13 cellular contexts compared by ENCODE assay signal in the genomic region with DNA sequence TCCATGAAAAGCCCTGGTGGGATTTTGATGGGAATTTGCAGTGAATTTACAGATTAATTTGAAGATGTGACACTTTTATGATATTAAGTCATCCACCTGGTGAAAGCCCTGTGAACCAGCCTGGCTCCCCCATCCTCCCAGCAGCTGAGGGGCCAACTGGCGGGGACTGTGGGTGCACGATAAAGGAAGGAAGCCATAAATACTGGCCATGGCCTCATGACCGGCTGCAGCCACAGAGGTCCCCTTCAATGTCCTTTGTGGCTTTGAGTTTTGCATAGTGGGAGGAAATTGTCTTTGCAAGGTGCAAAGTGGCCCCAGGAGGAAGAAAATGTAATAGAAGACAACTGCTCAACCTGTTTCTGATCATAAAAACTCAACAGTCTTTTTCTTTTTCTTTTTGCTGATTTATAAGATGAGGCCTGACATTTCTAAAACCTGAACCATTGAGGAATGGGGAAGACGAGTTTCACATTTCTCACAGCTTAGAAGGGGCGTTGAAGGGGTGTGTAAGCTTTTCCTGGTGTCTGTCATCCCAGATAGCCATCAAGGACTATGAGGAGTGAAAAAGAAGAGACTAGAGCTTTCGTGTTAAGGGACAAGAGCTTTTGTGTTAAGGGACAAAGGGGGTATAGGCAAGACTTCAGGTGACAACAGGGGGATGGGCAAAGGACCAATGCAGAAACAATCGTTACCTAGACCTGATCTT. TPM values are rescaled to one million over a fixed set of nuclear protein-coding genes. Genes with fewer than 3 reads are reported as not detected.
DNase-seq lines count a peak whose midpoint lies in the region; ATAC-seq and TF ChIP-seq lines count a peak whose summit lies in the region.
"Had no signal": no experiment of that assay in that cellular context is flagged by ENCODE, and none has a peak within 500 bp of the region (broad histone marks: within the 10 kb centered on the region; RNA-seq: fewer than 3 reads in every experiment).

No MANE protein-coding gene starts in this region.

- WGBS in H9 (ENCODE audit: extremely low coverage, insufficient read length, low lambda C conversion rate), result no CpG with 5 or more reads among the region's 7 CpGs
- WGBS in sigmoid colon, 2 donors, result 41 to 75% methylated on average over 7 of the region's 7 CpGs

- H3F3A ChIP-seq in DOHH2 (ENCODE audit: control insufficient read depth, insufficient read depth) (peaks cover 9% of the 10 kb centered on the region), SU-DHL-6 (ENCODE audit: insufficient read depth) (peaks cover 13% of the 10 kb centered on the region; the same call in 1 of the 2 replicates)

- H3K27me3 Mint-ChIP-seq in H9 (ENCODE audit: low read depth), result peaks cover 11% of the 10 kb centered on the region
- peaks cover 15% of the 10 kb centered on the region for H3K27me3 Mint-ChIP-seq in activated CD4-positive, alpha-beta T cell treated with anti-CD3 and anti-CD28 coated beads for 36 hours

- peaks cover 30% of the 10 kb centered on the region for H3K4me1 ChIP-seq in DOHH2 (ENCODE audit: control insufficient read depth, low read length)
- no peaks in the 10 kb centered on the region for H3K4me1 ChIP-seq in H9 (ENCODE audit: insufficient read depth, low read length)
- no peaks in the 10 kb centered on the region for H3K4me1 ChIP-seq in sigmoid colon
- H3K4me1 ChIP-seq: parathyroid adenoma had no signal

- H3K9me2 ChIP-seq in DOHH2 (replicated peaks; ENCODE audit: control insufficient read depth, low read length), result no peaks in the 10 kb centered on the region
- H3K9me2 ChIP-seq in SU-DHL-6 (replicated peaks; ENCODE audit: insufficient read depth, low read length), result no peaks in the 10 kb centered on the region

- no peak for TF ChIP-seq EP300 in sigmoid colon (IDR thresholded peaks at IDR 0.05)

- no peak overlapping the region for H2BK15ac ChIP-seq in H9 (ENCODE audit: low read depth, low read length)

- no peak for TF ChIP-seq CTCF in DOHH2 (IDR thresholded peaks at IDR 0.05; ENCODE audit: low read depth, low read length, poor library complexity, severe bottlenecking)
- no peak for TF ChIP-seq CTCF in SU-DHL-6 (IDR thresholded peaks at IDR 0.05; ENCODE audit: insufficient read depth, low read length, poor library complexity, severe bottlenecking)
- TF ChIP-seq CTCF in H9 (conservative IDR thresholded peaks at IDR 0.05), result no peak
- no peak for TF ChIP-seq CTCF in sigmoid colon (IDR thresholded peaks at IDR 0.05)

- H2BK12ac ChIP-seq in H9 (ENCODE audit: insufficient read length, low read depth, low read length), result no peak overlapping the region

- no peaks in the 10 kb centered on the region for H3K23me2 ChIP-seq in H9 (ENCODE audit: insufficient read length, low read depth, low read length, poor library complexity, severe bottlenecking)

- peaks cover 25 to 30% of the 10 kb centered on the region in 2 experiments for H3K9me3 Mint-ChIP-seq in H9
- H3K9me3 Mint-ChIP-seq in activated CD4-positive, alpha-beta T cell treated with anti-CD3 and anti-CD28 coated beads for 36 hours (ENCODE audit: low read depth), result no peaks in the 10 kb centered on the region

- H2BK120ac ChIP-seq in H9 (ENCODE audit: low read depth, low read length, poor library complexity, severe bottlenecking), result no peak overlapping the region

- POLR2A ChIA-PET in activated CD4-positive, alpha-beta T cell treated with anti-CD3 and anti-CD28 coated beads for 36 hours (lab: Charles Lee), result no interaction called here

- no peaks in the 10 kb centered on the region for H3K9me3 ChIP-seq in DOHH2 (ENCODE audit: control insufficient read depth, insufficient read depth, low read length)
- H3K9me3 ChIP-seq in SU-DHL-6 (ENCODE audit: insufficient read depth, low read length), result 0 out of 2 replicates have a peak, but pooled peaks cover 4% of the 10 kb centered on the region
- no peaks in the 10 kb centered on the region for H3K9me3 ChIP-seq in H9 (ENCODE audit: control insufficient read depth, low read depth, low read length)
- H3K9me3 ChIP-seq in sigmoid colon, result no peaks in the 10 kb centered on the region

- TF ChIP-seq POLR2A in sigmoid colon (IDR thresholded peaks at IDR 0.05), result no peak

- H3K4me3 ChIP-seq in DOHH2 (ENCODE audit: low read length) (peak overlapping the region; percentile 67), SU-DHL-6 (ENCODE audit: insufficient read depth, low read length, poor library complexity, severe bottlenecking) (peak overlapping the region; percentile 42), sigmoid colon (no peak overlapping the region)
- H3K4me3 ChIP-seq: coronary artery had no signal

- H4K20me1 ChIP-seq in DOHH2 (ENCODE audit: control insufficient read depth, insufficient read depth, low read depth, low read length) (no peaks in the 10 kb centered on the region), SU-DHL-6 (ENCODE audit: low read depth, low read length) (no peaks in the 10 kb centered on the region), H9 (ENCODE audit: control insufficient read depth, insufficient read depth, insufficient read length) (no peaks in the 10 kb centered on the region)

- peak overlapping the region; percentile 48 for H3K9ac ChIP-seq in SU-DHL-6 (ENCODE audit: low read length)
- H3K9ac ChIP-seq in H9 (ENCODE audit: extremely low read depth, insufficient read length, low read length), result no peak overlapping the region
- H3K9ac ChIP-seq: parathyroid adenoma had no signal

- intact Hi-C loops in activated CD4-positive, alpha-beta T cell treated with anti-CD3 and anti-CD28 coated beads for 36 hours (cut with DNase I, micrococcal nuclease), result no loop called here
- intact Hi-C loops in sigmoid colon (cut with DNase I), result no loop called here

- ATAC-seq in GM19025 (IDR thresholded peaks at IDR 0.05; ENCODE audit: low read depth, unreplicated experiment) (peak; percentile 63), HG03196 (IDR thresholded peaks at IDR 0.05; ENCODE audit: unreplicated experiment) (peak; percentile 77)
- ATAC-seq in activated CD4-positive, alpha-beta T cell treated with anti-CD3 and anti-CD28 coated beads for 36 hours, result no peak
- ATAC-seq: activated CD4-positive, CD25-positive, alpha-beta regulatory T cell treated with anti-CD3 and anti-CD28 coated beads, Interleukin-2, amount 50 U/mL, for 24 hours had no signal

- no peak overlapping the region for H4K5ac ChIP-seq in H9 (ENCODE audit: insufficient read length, low read depth, low read length)

- H3K4me2 ChIP-seq in DOHH2 (ENCODE audit: low read length), result peak overlapping the region; percentile 80
- H3K4me2 ChIP-seq in SU-DHL-6 (ENCODE audit: low read depth, low read length, poor library complexity, severe bottlenecking), result peak overlapping the region; percentile 85
- H3K4me2 ChIP-seq in H9 (ENCODE audit: insufficient read depth, insufficient read length, low read length), result no peak overlapping the region

- H3K27ac ChIP-seq in DOHH2 (ENCODE audit: low read depth, low read length) (peak overlapping the region; percentile 71), SU-DHL-6 (ENCODE audit: low read depth, low read length) (peak overlapping the region; percentile 88), H9 (ENCODE audit: insufficient read length, low read depth, low read length) (no peak overlapping the region), sigmoid colon (no peak overlapping the region)
- H3K27ac ChIP-seq: coronary artery, parathyroid adenoma had no signal

- no peak overlapping the region for H3T11ph ChIP-seq in H9 (ENCODE audit: low read length)

- H3K4me3 Mint-ChIP-seq in H9, result no peak overlapping the region
- H3K4me3 Mint-ChIP-seq in activated CD4-positive, alpha-beta T cell treated with anti-CD3 and anti-CD28 coated beads for 36 hours, result no peak overlapping the region

- H2BK5ac ChIP-seq in H9 (ENCODE audit: insufficient read length, low read length), result no peak overlapping the region

- no peak overlapping the region for H3K56ac ChIP-seq in H9 (ENCODE audit: insufficient read length, low read depth, low read length)

- peaks cover 2 to 20% (median 3%) of the 10 kb centered on the region in 3 experiments; a peak in 4 of 7 replicates for H3K36me3 Mint-ChIP-seq in H9 (ENCODE audit: insufficient read depth in 1 of 3, low read depth in 3 of 3)
- H3K36me3 Mint-ChIP-seq in activated CD4-positive, alpha-beta T cell treated with anti-CD3 and anti-CD28 coated beads for 36 hours (ENCODE audit: low read depth), result no peaks in the 10 kb centered on the region

- no peaks in the 10 kb centered on the region for H3K79me1 ChIP-seq in H9 (ENCODE audit: insufficient read depth, low read depth, low read length, poor library complexity, severe bottlenecking)

- DNase-seq in H9 (no peak), amniotic stem cell (lab: John Stamatoyannopoulos, UW) (no peak), sigmoid colon (no peak)
- no peak for DNase-seq in activated CD4-positive, alpha-beta T cell treated with anti-CD3 and anti-CD28 coated beads for 36 hours
- DNase-seq: activated naive CD4-positive, alpha-beta T cell treated with anti-CD3 and anti-CD28 coated beads, Interleukin-2, amount 50 U/mL, for 16 hours; NCI-H1417 had no signal

- no peak overlapping the region for H3K27ac Mint-ChIP-seq in H9
- H3K27ac Mint-ChIP-seq in activated CD4-positive, alpha-beta T cell treated with anti-CD3 and anti-CD28 coated beads for 36 hours, result no peak overlapping the region

- H2AK5ac ChIP-seq in H9 (ENCODE audit: insufficient read length, low read length), result no peak overlapping the region

- no peak overlapping the region for H3K23ac ChIP-seq in H9 (ENCODE audit: insufficient read length, low read depth, low read length)

- H3K79me2 ChIP-seq in DOHH2 (ENCODE audit: control insufficient read depth, low read length) (no peaks in the 10 kb centered on the region), SU-DHL-6 (ENCODE audit: insufficient read depth, low read length) (no peaks in the 10 kb centered on the region), H9 (ENCODE audit: insufficient read depth, low read length) (no peaks in the 10 kb centered on the region)
- H3K79me2 ChIP-seq: parathyroid adenoma had no signal

- H3K4me1 Mint-ChIP-seq in H9, result peaks cover 22 to 31% of the 10 kb centered on the region in 2 experiments
- no peaks in the 10 kb centered on the region for H3K4me1 Mint-ChIP-seq in activated CD4-positive, alpha-beta T cell treated with anti-CD3 and anti-CD28 coated beads for 36 hours

- CTCF ChIA-PET in activated CD4-positive, alpha-beta T cell treated with anti-CD3 and anti-CD28 coated beads for 36 hours (lab: Charles Lee), result interaction anchor here (0.6 to 1.4 kb wide), 2 partner anchors 14 to 44 kb away, joined by 3 read pairs; no protein-coding TSS in a partner anchor

- H3K4ac ChIP-seq in H9 (ENCODE audit: low read depth, low read length), result no peak overlapping the region

- no peak overlapping the region for H2BK20ac ChIP-seq in H9 (ENCODE audit: low read depth, low read length, poor library complexity, severe bottlenecking)

- no peak overlapping the region for H3K18ac ChIP-seq in H9 (ENCODE audit: insufficient read length, low read depth, low read length)

- no peak overlapping the region for H4K8ac ChIP-seq in H9 (replicated peaks; ENCODE audit: insufficient read length, low read depth, low read length)

- H2AFZ ChIP-seq in SU-DHL-6 (ENCODE audit: low read depth, low read length, severe bottlenecking) (peak overlapping the region; percentile 23), H9 (ENCODE audit: low read length) (no peak overlapping the region)
- H2AFZ ChIP-seq: parathyroid adenoma had no signal

- H4K91ac ChIP-seq in H9 (ENCODE audit: insufficient read length, low read depth, low read length), result no peak overlapping the region

- H3K36me3 ChIP-seq in DOHH2 (ENCODE audit: control insufficient read depth, low read length), result no peaks in the 10 kb centered on the region
- no peaks in the 10 kb centered on the region for H3K36me3 ChIP-seq in SU-DHL-6 (ENCODE audit: low read length)
- H3K36me3 ChIP-seq in sigmoid colon, result no peaks in the 10 kb centered on the region

- H3K14ac ChIP-seq in H9 (ENCODE audit: insufficient read depth, low read length), result no peak overlapping the region

- no peaks in the 10 kb centered on the region for H3K27me3 ChIP-seq in DOHH2 (ENCODE audit: control insufficient read depth, low read length)
- no peaks in the 10 kb centered on the region for H3K27me3 ChIP-seq in SU-DHL-6 (ENCODE audit: low read length)
- H3K27me3 ChIP-seq in H9 (ENCODE audit: insufficient read depth, low read length), result no peaks in the 10 kb centered on the region
- no peaks in the 10 kb centered on the region for H3K27me3 ChIP-seq in sigmoid colon

RNA-seq across cellular contexts. Expression of a gene that starts 6.3 kb away (rescaled TPM):
- total RNA-seq in H9 (2021) (152 and 154 TPM in 2 replicates), sigmoid colon (100 to 1,000 TPM; 152 to 286 (median 203) TPM)
- total RNA-seq in activated CD4-positive, alpha-beta T cell treated with anti-CD3 and anti-CD28 coated beads for 36 hours, result 100 to 1,000 TPM; 253 to 287 TPM
- 100 to 1,000 TPM; 169 to 268 (median 254) TPM for polyA plus RNA-seq in sigmoid colon

RNA-seq across cellular contexts. Expression of a gene that starts 16.9 kb away (rescaled TPM):
- total RNA-seq in H9 (2021) (1,469 and 1,513 TPM in 2 replicates), sigmoid colon (100 to 1,000 TPM; 349 to 702 (median 499) TPM)
- 100 to 1,000 TPM; 376 to 463 TPM for total RNA-seq in activated CD4-positive, alpha-beta T cell treated with anti-CD3 and anti-CD28 coated beads for 36 hours
- polyA plus RNA-seq in sigmoid colon, result 100 to 1,000 TPM; 451 to 717 (median 599) TPM

RNA-seq across cellular contexts. Expression of a gene that starts 29.3 kb away (rescaled TPM):
- 6.5 and 6.8 TPM in 2 replicates for total RNA-seq in H9 (2021)
- total RNA-seq in activated CD4-positive, alpha-beta T cell treated with anti-CD3 and anti-CD28 coated beads for 36 hours, result 10 to 100 TPM; 17.0 to 23.4 TPM
- total RNA-seq in sigmoid colon, result 10 to 100 TPM in 1 of 4 donors, 1 to 10 TPM in 3; 3.6 to 10.9 (median 7.0) TPM
- 10 to 100 TPM; 29.6 to 63.1 (median 51.1) TPM for polyA plus RNA-seq in sigmoid colon

RNA-seq across cellular contexts. Expression of a gene that starts 39.1 kb away (rescaled TPM):
- total RNA-seq in H9 (2021), result not detected in 2 replicates
- not detected for total RNA-seq in activated CD4-positive, alpha-beta T cell treated with anti-CD3 and anti-CD28 coated beads for 36 hours
- total RNA-seq in sigmoid colon, result not detected
- 100 to 1,000 TPM in 1 of 3 donors, 10 to 100 TPM in 2; 15.8 to 109 (median 60.6) TPM for polyA plus RNA-seq in sigmoid colon

RNA-seq across cellular contexts. Expression of a gene that starts 50.1 kb away (rescaled TPM):
- total RNA-seq in H9 (2021) (not detected in 2 replicates), sigmoid colon (not detected)
- total RNA-seq in activated CD4-positive, alpha-beta T cell treated with anti-CD3 and anti-CD28 coated beads for 36 hours, result under 1 TPM; 0.46 TPM
- 10 to 100 TPM; 12.4 to 16.6 (median 16.2) TPM for polyA plus RNA-seq in sigmoid colon

Comparison
In these comparisons a context has a peak if more than half of its experiments do, and no peak if none do; other contexts are left out.
1. H3K27ac ChIP-seq: peak in DOHH2 (single experiment) and SU-DHL-6 (single experiment); none in H9 (single experiment) and sigmoid colon (0 of 4).
2. H3K4me3 ChIP-seq: peak in DOHH2 (single experiment) and SU-DHL-6 (single experiment); none in sigmoid colon (0 of 4).